In genomic region chr16:84619103-84619460, GRCh38 we compare ENCODE assay signal across 11 cellular contexts. TPM values are rescaled to one million over a fixed set of nuclear protein-coding genes. Genes with fewer than 3 reads are reported as not detected.
DNase-seq lines count a peak whose midpoint lies in the region; ATAC-seq, FAIRE-seq and TF ChIP-seq lines count a peak whose summit lies in the region.
"Had no signal": no experiment of that assay in that cellular context is flagged by ENCODE, and none has a peak within 500 bp of the region (broad histone marks: within the 10 kb centered on the region; RNA-seq: fewer than 3 reads in every experiment).

No MANE protein-coding gene starts in this region.

- TF ChIP-seq EP300 in SK-N-SH (IDR thresholded peaks at IDR 0.05; ENCODE audit: borderline replicate concordance in 1 of 2, low read depth in 1 of 2, low read length in 1 of 2) (no peak), HepG2 (IDR thresholded peaks at IDR 0.05; ENCODE audit: low read depth in 2 of 2, low read length in 2 of 2) (no peak), HepG2 (CRISPR knock-in tag; IDR thresholded peaks at IDR 0.05; ENCODE audit: borderline replicate concordance) (no peak)

- H4K20me1 ChIP-seq in SK-N-SH (ENCODE audit: insufficient read depth) (peaks cover 29% of the 10 kb centered on the region), hepatocyte (ENCODE audit: insufficient read depth, poor library complexity, severe bottlenecking) (peaks cover 5% of the 10 kb centered on the region), smooth muscle cell (ENCODE audit: low read depth) (peaks cover 36% of the 10 kb centered on the region), HepG2 (ENCODE audit: insufficient read depth, low read length) (no peaks in the 10 kb centered on the region; the same call in 1 of the 2 replicates)

- H3K27ac ChIP-seq in SK-N-SH (ENCODE audit: low read depth in 2 of 2, low read length in 1 of 2) (peak overlapping the region; percentile 8 to 92; a peak in 3 of 4 replicates), hepatocyte (peak overlapping the region; percentile 78), smooth muscle cell (ENCODE audit: low read depth) (peak overlapping the region; percentile 73), HepG2 (ENCODE audit: extremely low read length, insufficient read depth, low read length) (no peak overlapping the region)
- H3K27ac ChIP-seq: 22Rv1, suprapubic skin had no signal

- no peaks in the 10 kb centered on the region for H3K9me2 ChIP-seq in SK-N-SH
- no peaks in the 10 kb centered on the region for H3K9me2 ChIP-seq in hepatocyte (replicated peaks; ENCODE audit: insufficient read depth)

- peak overlapping the region; percentile 3 for H3K27ac Mint-ChIP-seq in activated CD4-positive, alpha-beta memory T cell treated with anti-CD3 and anti-CD28 coated beads for 36 hours

- ATAC-seq in SK-N-SH treated with all-trans-retinoic acid at 6 μM for 48 hours (no peak), HepG2 (no peak), omental fat pad (ENCODE audit: low FRiP score) (no peak)

- BruUV-seq in HepG2 (replicated peaks; lab: Mats Ljungman, UMichigan), result no TSS peak

- peaks cover 0 to 13% of the 10 kb centered on the region in 2 experiments for H3K36me3 ChIP-seq in SK-N-SH (replicated peaks in 1 of 2; ENCODE audit: control insufficient read depth in 1 of 2, insufficient read depth in 2 of 2, low read length in 1 of 2)
- H3K36me3 ChIP-seq in hepatocyte (replicated peaks; ENCODE audit: insufficient read depth, low read depth), result no peaks in the 10 kb centered on the region
- H3K36me3 ChIP-seq in smooth muscle cell (ENCODE audit: low read depth), result no peaks in the 10 kb centered on the region
- peaks cover 0 to 1% of the 10 kb centered on the region in 2 experiments; a peak in 2 of 5 replicates for H3K36me3 ChIP-seq in HepG2 (replicated peaks in 1 of 2; ENCODE audit: control insufficient read depth in 1 of 2, insufficient read depth in 2 of 2, low read length in 2 of 2)
- H3K36me3 ChIP-seq: suprapubic skin had no signal

- WGBS in SK-N-SH (ENCODE audit: low lambda C conversion rate), result 52% methylated on average over 3 of the region's 3 CpGs
- 64% methylated on average over 3 of the region's 3 CpGs for WGBS in hepatocyte (ENCODE audit: low lambda C conversion rate, missing lambda C conversion rate)
- 59% methylated on average over 3 of the region's 3 CpGs for WGBS in smooth muscle cell (ENCODE audit: low lambda C conversion rate)
- WGBS in HepG2 (ENCODE audit: low lambda C conversion rate), result 31% methylated on average over 3 of the region's 3 CpGs

- H3K4me3 Mint-ChIP-seq in activated CD4-positive, alpha-beta memory T cell treated with anti-CD3 and anti-CD28 coated beads for 36 hours, result peak overlapping the region; percentile 43

- H3K4me2 ChIP-seq in SK-N-SH, result peak overlapping the region; percentile 79
- H3K4me2 ChIP-seq in hepatocyte, result peak overlapping the region; percentile 66
- H3K4me2 ChIP-seq in smooth muscle cell, result peak overlapping the region; percentile 63
- H3K4me2 ChIP-seq in HepG2 (ENCODE audit: low read depth, low read length), result no peak overlapping the region

- H3F3A ChIP-seq in SK-N-SH (replicated peaks; ENCODE audit: insufficient read depth) (peaks cover 14% of the 10 kb centered on the region), smooth muscle cell (ENCODE audit: low read depth) (peaks cover 11% of the 10 kb centered on the region)

- peaks cover 30% of the 10 kb centered on the region for H3K4me1 Mint-ChIP-seq in activated CD4-positive, alpha-beta memory T cell treated with anti-CD3 and anti-CD28 coated beads for 36 hours (ENCODE audit: low read depth)

- H3K9me3 ChIP-seq in SK-N-SH, result no peaks in the 10 kb centered on the region
- H3K9me3 ChIP-seq in hepatocyte (ENCODE audit: low read depth), result no peaks in the 10 kb centered on the region
- no peaks in the 10 kb centered on the region for H3K9me3 ChIP-seq in smooth muscle cell (replicated peaks; ENCODE audit: low read depth)
- H3K9me3 ChIP-seq in HepG2 (ENCODE audit: low read length), result no peaks in the 10 kb centered on the region
- H3K9me3 ChIP-seq: suprapubic skin had no signal

- TF ChIP-seq RAD21 in SK-N-SH (IDR thresholded peaks at IDR 0.05; ENCODE audit: low read length) (no peak), HepG2 (CRISPR knock-in tag; IDR thresholded peaks at IDR 0.05) (no peak)

- DNase-seq in SK-N-SH (no peak), hepatocyte (ENCODE audit: low spot score) (no peak), smooth muscle cell (lab: John Stamatoyannopoulos, UW; ENCODE audit: unreplicated experiment) (no peak), HepG2 (ENCODE audit: low spot score) (no peak), omental fat pad (ENCODE audit: low spot score) (no peak), ecto neural progenitor cell (ENCODE audit: low spot score) (no peak)
- DNase-seq in activated CD4-positive, alpha-beta memory T cell treated with anti-CD3 and anti-CD28 coated beads for 36 hours, result no peak
- DNase-seq: NCI-H1417 treated with DMSO at 0.1 percent for 48 hours had no signal

- POLR2A ChIA-PET in SK-N-SH (lab: Yijun Ruan, JAX), result no interaction called here
- POLR2A ChIA-PET in activated CD4-positive, alpha-beta memory T cell treated with anti-CD3 and anti-CD28 coated beads for 36 hours (lab: Charles Lee), result interaction anchor here (3.8 to 7.0 kb wide), 2 partner anchors 18 to 112 kb away, joined by 15 to 54 read pairs; no protein-coding TSS in a partner anchor
- POLR2A ChIA-PET in HepG2 (lab: Yijun Ruan, JAX), result no interaction called here

- no peak overlapping the region for H2AFZ ChIP-seq in SK-N-SH (ENCODE audit: low read depth)
- H2AFZ ChIP-seq in hepatocyte, result no peak overlapping the region
- H2AFZ ChIP-seq in smooth muscle cell (ENCODE audit: low read depth), result no peak overlapping the region
- no peak overlapping the region for H2AFZ ChIP-seq in HepG2 (ENCODE audit: low read length)

- TF ChIP-seq POLR2A in HepG2 (IDR thresholded peaks at IDR 0.05; ENCODE audit: insufficient read depth in 1 of 2, low read depth in 2 of 2, low read length in 2 of 2), result no peak

- CTCF ChIA-PET in SK-N-SH (lab: Yijun Ruan, JAX), result interaction anchor here (1.0 to 13.3 kb wide), 4 partner anchors 107 to 119 kb away, joined by 3 to 275 read pairs (median 42); no protein-coding TSS in a partner anchor
- CTCF ChIA-PET in activated CD4-positive, alpha-beta memory T cell treated with anti-CD3 and anti-CD28 coated beads for 36 hours (lab: Charles Lee), result interaction anchor here (1.3 to 8.9 kb wide), 4 partner anchors 17 to 119 kb away, joined by 5 to 247 read pairs (median 18); partner anchors contain the start of gene MEAK7
- CTCF ChIA-PET in HepG2 (lab: Yijun Ruan, JAX; ENCODE audit: low intra/inter-chr PET ratio, low total read pairs), result no interaction called here

- FAIRE-seq in HepG2 (lab: Jason Lieb, UNC), result no peak

- H3K79me2 ChIP-seq in SK-N-SH (ENCODE audit: insufficient read depth), result peaks cover 37% of the 10 kb centered on the region
- peaks cover 25% of the 10 kb centered on the region for H3K79me2 ChIP-seq in hepatocyte
- peaks cover 29% of the 10 kb centered on the region for H3K79me2 ChIP-seq in smooth muscle cell (ENCODE audit: low read depth)
- H3K79me2 ChIP-seq in HepG2 (ENCODE audit: insufficient read depth, low read length), result no peaks in the 10 kb centered on the region

- H3K36me3 Mint-ChIP-seq in activated CD4-positive, alpha-beta memory T cell treated with anti-CD3 and anti-CD28 coated beads for 36 hours, result peaks cover 26% of the 10 kb centered on the region

- intact Hi-C loops in activated CD4-positive, alpha-beta memory T cell treated with anti-CD3 and anti-CD28 coated beads for 36 hours (cut with micrococcal nuclease), result no loop called here
- intact Hi-C loops in HepG2 (cut with micrococcal nuclease; ENCODE audit: unreplicated experiment), result no loop called here

- H3K4me3 ChIP-seq in SK-N-SH (ENCODE audit: low read depth in 2 of 2, low read length in 1 of 2) (peak overlapping the region in 1 of 2 experiments; percentile 55; a peak in 2 of 4 replicates), hepatocyte (no peak overlapping the region), smooth muscle cell (no peak overlapping the region), HepG2 (replicated peaks in 1 of 3; ENCODE audit: insufficient read depth in 1 of 3, low read depth in 2 of 3, low read length in 3 of 3) (no peak overlapping the region)
- H3K4me3 ChIP-seq: suprapubic skin had no signal

- H3K27me3 ChIP-seq in SK-N-SH (ENCODE audit: insufficient read depth) (no peaks in the 10 kb centered on the region), hepatocyte (no peaks in the 10 kb centered on the region), smooth muscle cell (ENCODE audit: low read depth) (no peaks in the 10 kb centered on the region), HepG2 (ENCODE audit: control insufficient read depth in 1 of 2, insufficient read depth in 2 of 2, low read length in 2 of 2) (no peaks in the 10 kb centered on the region; a peak in 1 of 5 replicates)
- H3K27me3 ChIP-seq: suprapubic skin had no signal

- H3K27me3 Mint-ChIP-seq in activated CD4-positive, alpha-beta memory T cell treated with anti-CD3 and anti-CD28 coated beads for 36 hours, result no peaks in the 10 kb centered on the region

- H3K9me3 Mint-ChIP-seq in activated CD4-positive, alpha-beta memory T cell treated with anti-CD3 and anti-CD28 coated beads for 36 hours, result no peaks in the 10 kb centered on the region

- in situ Hi-C loops in HepG2 (cut with HindIII; ENCODE audit: extremely low pct_ligation_motif_present, low pct_unique_long_range_greater_than_20kb), result no loop called here

- H3K9ac ChIP-seq in SK-N-SH (no peak overlapping the region), smooth muscle cell (ENCODE audit: low read depth) (peak overlapping the region; percentile 3), HepG2 (ENCODE audit: insufficient read depth, low read depth, low read length) (no peak overlapping the region)

- H3K4me1 ChIP-seq in SK-N-SH (ENCODE audit: control insufficient read depth in 1 of 2, insufficient read depth in 2 of 2, low read depth in 1 of 2, low read length in 1 of 2), result peaks cover 13 to 24% of the 10 kb centered on the region in 2 experiments; a peak in 3 of 4 replicates
- H3K4me1 ChIP-seq in hepatocyte (ENCODE audit: insufficient read depth), result peaks cover 9% of the 10 kb centered on the region
- peaks cover 34% of the 10 kb centered on the region for H3K4me1 ChIP-seq in smooth muscle cell (ENCODE audit: low read depth)
- H3K4me1 ChIP-seq in HepG2 (ENCODE audit: insufficient read depth, low read length), result peaks cover 52% of the 10 kb centered on the region

- TF ChIP-seq CTCF in SK-N-SH (IDR thresholded peaks at IDR 0.05) (no peak), hepatocyte (IDR thresholded peaks at IDR 0.05; ENCODE audit: poor library complexity) (no peak), smooth muscle cell (IDR thresholded peaks at IDR 0.05; ENCODE audit: borderline replicate concordance, insufficient read depth, poor library complexity, severe bottlenecking) (no peak), HepG2 (CRISPR knock-in tag; IDR thresholded peaks at IDR 0.05) (no peak), omental fat pad (IDR thresholded peaks at IDR 0.05) (no peak)

RNA-seq across cellular contexts. Expression of gene COTL1, which starts 1.2 kb away (rescaled TPM):
- 59.5 and 91.6 TPM in 2 replicates for polyA plus RNA-seq in SK-N-SH (2012; rRNA removed)
- polyA plus RNA-seq in SK-N-SH (2012; cell fraction: cytosol; rRNA removed), result 99.1 and 101 TPM in 2 replicates
- 72.6 and 94.3 TPM in 2 replicates for polyA plus RNA-seq in SK-N-SH (2012; cell fraction: nucleus; rRNA removed)
- total RNA-seq in activated CD4-positive, alpha-beta memory T cell treated with anti-CD3 and anti-CD28 coated beads for 36 hours, result 100 to 1,000 TPM; 358 to 364 TPM
- 30.1 and 32.8 TPM in 2 replicates for total RNA-seq in hepatocyte
- 101 and 104 TPM in 2 replicates for polyA plus RNA-seq in hepatocyte
- total RNA-seq in smooth muscle cell, result 66.5 and 81.2 TPM in 2 replicates
- polyA plus RNA-seq in smooth muscle cell, result 209 and 233 TPM in 2 replicates
- total RNA-seq in HepG2 (2016; rRNA removed; fragmentation: Illumina TruSeq; extraction: Trizol), result 8.6 and 8.7 TPM in 2 replicates
- total RNA-seq in HepG2 (2016; cell fraction: cytosol; rRNA removed; fragmentation: Illumina TruSeq; extraction: Trizol; ENCODE audit: low read depth), result 5.8 and 8.7 TPM in 2 replicates
- 7.3 and 9.2 TPM in 2 replicates for total RNA-seq in HepG2 (2016; cell fraction: insoluble cytoplasmic fraction; rRNA removed; fragmentation: Illumina TruSeq; extraction: Trizol)
- 14.0 and 18.2 TPM in 2 replicates for total RNA-seq in HepG2 (2016; cell fraction: membrane; rRNA removed; fragmentation: Illumina TruSeq; extraction: Trizol)
- 3.7 and 4.3 TPM in 2 replicates for total RNA-seq in HepG2 (2016; cell fraction: nucleus; rRNA removed; fragmentation: Illumina TruSeq; extraction: Trizol)
- polyA plus RNA-seq in HepG2 (2011; rRNA removed), result 9.7 and 16.9 TPM in 2 replicates
- polyA plus RNA-seq in HepG2 (2011; cell fraction: cytosol; rRNA removed), result 8.5 and 16.0 TPM in 2 replicates
- 5.1 and 7.3 TPM in 2 replicates for polyA plus RNA-seq in HepG2 (2011; cell fraction: nucleus; rRNA removed)
- polyA plus RNA-seq in HepG2 (2012), result 8.5 and 17.2 TPM in 2 replicates
- 15.3 and 18.5 TPM in 2 replicates for polyA plus RNA-seq in HepG2 (2016; cell fraction: cytosol; fragmentation: Illumina TruSeq; extraction: Trizol; ENCODE audit: low read depth)
- 17.5 and 21.2 TPM in 2 replicates for polyA plus RNA-seq in HepG2 (2016; cell fraction: insoluble cytoplasmic fraction; fragmentation: Illumina TruSeq; extraction: Trizol; ENCODE audit: low read depth)
- polyA plus RNA-seq in HepG2 (2016; cell fraction: membrane; fragmentation: Illumina TruSeq; extraction: Trizol; ENCODE audit: low read depth), result 23.1 and 28.6 TPM in 2 replicates
- 10.8 and 11.4 TPM in 2 replicates for polyA plus RNA-seq in HepG2 (2016; cell fraction: nucleus; fragmentation: Illumina TruSeq; extraction: Trizol; ENCODE audit: insufficient read depth, low read depth)
- 13.8 and 51.4 TPM in 2 replicates for polyA minus RNA-seq in HepG2 (2011; rRNA and poly(A)+ RNA removed; ENCODE audit: low replicate concordance)
- 3.7 and 9.1 TPM in 2 replicates for polyA minus RNA-seq in HepG2 (2011; cell fraction: cytosol; rRNA and poly(A)+ RNA removed)
- 3.7 and 4.8 TPM in 2 replicates for polyA minus RNA-seq in HepG2 (2011; cell fraction: nucleus; rRNA and poly(A)+ RNA removed)
- total RNA-seq in omental fat pad, result 10 to 100 TPM; 55.3 to 95.1 (median 78.4) TPM

RNA-seq across cellular contexts. Expression of gene KLHL36, which starts 29.2 kb away (rescaled TPM):
- polyA plus RNA-seq in SK-N-SH (2012; rRNA removed), result 39.8 and 43.3 TPM in 2 replicates
- 17.4 and 26.1 TPM in 2 replicates for polyA plus RNA-seq in SK-N-SH (2012; cell fraction: cytosol; rRNA removed)
- 94.5 and 97.9 TPM in 2 replicates for polyA plus RNA-seq in SK-N-SH (2012; cell fraction: nucleus; rRNA removed)
- total RNA-seq in activated CD4-positive, alpha-beta memory T cell treated with anti-CD3 and anti-CD28 coated beads for 36 hours, result 10 to 100 TPM; 56.1 to 56.8 TPM
- 45.0 and 50.5 TPM in 2 replicates for total RNA-seq in hepatocyte
- 24.4 and 29.9 TPM in 2 replicates for polyA plus RNA-seq in hepatocyte
- 20.8 and 35.4 TPM in 2 replicates for total RNA-seq in smooth muscle cell
- polyA plus RNA-seq in smooth muscle cell, result 18.0 and 21.6 TPM in 2 replicates
- 23.6 and 24.3 TPM in 2 replicates for total RNA-seq in HepG2 (2016; rRNA removed; fragmentation: Illumina TruSeq; extraction: Trizol)
- total RNA-seq in HepG2 (2016; cell fraction: cytosol; rRNA removed; fragmentation: Illumina TruSeq; extraction: Trizol; ENCODE audit: low read depth), result 5.2 and 5.7 TPM in 2 replicates
- total RNA-seq in HepG2 (2016; cell fraction: insoluble cytoplasmic fraction; rRNA removed; fragmentation: Illumina TruSeq; extraction: Trizol), result 19.7 and 25.5 TPM in 2 replicates
- 13.6 and 13.8 TPM in 2 replicates for total RNA-seq in HepG2 (2016; cell fraction: membrane; rRNA removed; fragmentation: Illumina TruSeq; extraction: Trizol)
- 19.3 and 23.7 TPM in 2 replicates for total RNA-seq in HepG2 (2016; cell fraction: nucleus; rRNA removed; fragmentation: Illumina TruSeq; extraction: Trizol)
- 26.0 and 34.9 TPM in 2 replicates for polyA plus RNA-seq in HepG2 (2011; rRNA removed)
- 19.5 and 24.5 TPM in 2 replicates for polyA plus RNA-seq in HepG2 (2011; cell fraction: cytosol; rRNA removed)
- polyA plus RNA-seq in HepG2 (2011; cell fraction: nucleus; rRNA removed), result 101 and 113 TPM in 2 replicates
- 13.5 and 16.7 TPM in 2 replicates for polyA plus RNA-seq in HepG2 (2012)
- polyA plus RNA-seq in HepG2 (2016; cell fraction: cytosol; fragmentation: Illumina TruSeq; extraction: Trizol; ENCODE audit: low read depth), result 3.3 and 4.5 TPM in 2 replicates
- 12.0 and 13.5 TPM in 2 replicates for polyA plus RNA-seq in HepG2 (2016; cell fraction: insoluble cytoplasmic fraction; fragmentation: Illumina TruSeq; extraction: Trizol; ENCODE audit: low read depth)
- polyA plus RNA-seq in HepG2 (2016; cell fraction: membrane; fragmentation: Illumina TruSeq; extraction: Trizol; ENCODE audit: low read depth), result 5.3 and 6.0 TPM in 2 replicates
- polyA plus RNA-seq in HepG2 (2016; cell fraction: nucleus; fragmentation: Illumina TruSeq; extraction: Trizol; ENCODE audit: insufficient read depth, low read depth), result 30.5 and 31.5 TPM in 2 replicates
- polyA minus RNA-seq in HepG2 (2011; rRNA and poly(A)+ RNA removed; ENCODE audit: low replicate concordance), result 18.8 and 92.4 TPM in 2 replicates
- polyA minus RNA-seq in HepG2 (2011; cell fraction: cytosol; rRNA and poly(A)+ RNA removed), result 32.9 and 39.6 TPM in 2 replicates
- polyA minus RNA-seq in HepG2 (2011; cell fraction: nucleus; rRNA and poly(A)+ RNA removed), result 40.4 and 48.1 TPM in 2 replicates
- 10 to 100 TPM; 60.0 to 72.2 (median 65.8) TPM for total RNA-seq in omental fat pad

Comparison
In these comparisons a context has a peak if more than half of its experiments do, and no peak if none do; other contexts are left out.
1. Of the 25 proteins assayed by ChIP-seq in both HepG2 and SK-N-SH: peak only in HepG2: none; only in SK-N-SH: YY1; in both: none; in neither: 24.